In the genomic region with DNA sequence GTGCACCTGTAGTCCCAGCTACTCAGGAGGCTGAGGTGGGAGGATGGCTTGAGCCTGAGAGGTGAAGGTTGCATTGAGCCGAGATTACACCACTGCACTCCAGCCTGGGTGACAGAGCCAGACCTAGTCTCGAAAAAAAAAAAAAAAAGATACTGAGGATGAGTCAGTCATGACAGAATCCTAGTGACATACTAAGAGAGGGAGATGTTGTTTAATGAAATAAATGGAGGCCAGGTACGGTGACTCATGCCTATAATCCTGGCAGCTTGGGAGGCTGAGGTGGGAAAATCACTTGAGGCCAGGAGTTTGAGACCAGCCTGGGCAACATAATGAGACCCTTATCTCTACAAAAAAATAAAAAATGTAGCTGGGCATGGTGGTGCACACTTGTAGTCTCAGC, we compare ENCODE assay signal across 8 cellular contexts.
DNase-seq lines count a peak whose midpoint lies in the region; TF ChIP-seq lines count a peak whose summit lies in the region.
"Not testable (repeated sequence)": the region's sequence is repeated elsewhere in the genome, so short reads cannot be mapped to it uniquely, and the experiment has no call there.

No MANE protein-coding gene starts in this region.

- H4K8ac ChIP-seq in trophoblast cell (ENCODE audit: low read depth, low read length) = not testable (repeated sequence)

- not testable (repeated sequence) for H2AFZ ChIP-seq in trophoblast cell (ENCODE audit: insufficient read depth, low read length, poor library complexity)

- not testable (repeated sequence) for H3K4ac ChIP-seq in trophoblast cell (ENCODE audit: low read depth, low read length)

- not testable (repeated sequence) for H2BK120ac ChIP-seq in trophoblast cell (ENCODE audit: insufficient read depth, low read length, poor library complexity)

- in situ Hi-C loops in Caki2 (cut with HindIII; ENCODE audit: low pct_unique_long_range_greater_than_20kb, low sequenced_read_pairs) = loop anchor here (25.0 kb wide), 1 partner anchor 220 kb away; no protein-coding TSS in a partner anchor

- H3K4me3 ChIP-seq in epithelial cell of esophagus (ENCODE audit: low read length); trophoblast cell (ENCODE audit: low read depth, low read length): not testable (repeated sequence)

- H3K27ac ChIP-seq in trophoblast cell (ENCODE audit: low read depth, low read length) = not testable (repeated sequence)

- not testable (repeated sequence) for H3K79me2 ChIP-seq in trophoblast cell (ENCODE audit: control insufficient read depth, insufficient read depth, low read length, poor library complexity)

- H3K36me3 ChIP-seq in trophoblast cell (ENCODE audit: control insufficient read depth in 1 of 2, insufficient read depth in 2 of 2, low read length in 2 of 2) = not testable (repeated sequence)

- not testable (repeated sequence) for H3K27me3 ChIP-seq in trophoblast cell (ENCODE audit: insufficient read depth, low read length)

- not testable (repeated sequence) for H2BK5ac ChIP-seq in trophoblast cell (ENCODE audit: low read depth, low read length, poor library complexity)

- not testable (repeated sequence) for TF ChIP-seq CTCF in epithelial cell of esophagus (IDR thresholded peaks at IDR 0.05; ENCODE audit: insufficient read depth, low read depth, low read length, missing control alignments)

- H3K23ac ChIP-seq in trophoblast cell (ENCODE audit: low read length) = not testable (repeated sequence)

- not testable (repeated sequence) for H3K14ac ChIP-seq in trophoblast cell (ENCODE audit: low read length)

- H4K91ac ChIP-seq in trophoblast cell (ENCODE audit: low read depth, low read length) = not testable (repeated sequence)

- H3K79me1 ChIP-seq in trophoblast cell (ENCODE audit: low read length) = not testable (repeated sequence)

- H3K4me2 ChIP-seq in trophoblast cell (ENCODE audit: low read length) = not testable (repeated sequence)

- not testable (repeated sequence) for H4K12ac ChIP-seq in trophoblast cell (ENCODE audit: low read depth, low read length)

- peak; percentile 51 for DNase-seq in Caki2 (ENCODE audit: low read depth)
- DNase-seq in ELR (ENCODE audit: low read depth) = peak; percentile 38
- peak; percentile 55 for DNase-seq in LoVo (ENCODE audit: low spot score)
- peak; percentile 6 for DNase-seq in RPMI7951 (ENCODE audit: low read depth)
- peak; percentile 8 for DNase-seq in amniotic epithelial cell (ENCODE audit: low read depth)
- peak; percentile 81 for DNase-seq in epithelial cell of esophagus (ENCODE audit: low read depth)
- DNase-seq in glomerular visceral epithelial cell (ENCODE audit: extremely low spot score) = peak; percentile 19
- peak; percentile 24 to 57 for DNase-seq in trophoblast cell

- not testable (repeated sequence) for H3K4me1 ChIP-seq in trophoblast cell (ENCODE audit: control insufficient read depth in 1 of 2, insufficient read depth in 2 of 2, low read length in 2 of 2)

- not testable (repeated sequence) for H3K18ac ChIP-seq in trophoblast cell (ENCODE audit: low read length)

- not testable (repeated sequence) for H2BK12ac ChIP-seq in trophoblast cell (ENCODE audit: low read length)

- not testable (repeated sequence) for H2AK5ac ChIP-seq in trophoblast cell (ENCODE audit: low read length)

- WGBS in trophoblast cell (ENCODE audit: extremely low coverage, insufficient coverage, insufficient read length) = no CpG with 5 or more reads among the region's 3 CpGs

- H3K9me3 ChIP-seq in trophoblast cell (ENCODE audit: insufficient read depth, low read depth, low read length) = not testable (repeated sequence)

- not testable (repeated sequence) for H3K9ac ChIP-seq in trophoblast cell (ENCODE audit: low read length)

Comparison
In these comparisons a context has a peak if more than half of its experiments do, and no peak if none do; other contexts are left out.
1. DNase-seq: peak in every context shown above with its lines; median percentile 81 in epithelial cell of esophagus; 55 in LoVo; 51 in Caki2; 40 in trophoblast cell; 38 in ELR; 19 in glomerular visceral epithelial cell; 8 in amniotic epithelial cell; 6 in RPMI7951.